Comparison of ENCODE assay signal across 9 cellular contexts in genomic region chrX:35380808-35381700, GRCh38.
DNase-seq lines count a peak whose midpoint lies in the region; ATAC-seq and TF ChIP-seq lines count a peak whose summit lies in the region.
"Had no signal": no experiment of that assay in that cellular context is flagged by ENCODE, and none has a peak within 500 bp of the region (broad histone marks: within the 10 kb centered on the region; RNA-seq: fewer than 3 reads in every experiment).

No MANE protein-coding gene starts in this region.

- BruUV-seq in PC-9 (replicated peaks; lab: Mats Ljungman, UMichigan) = no TSS peak

- TF ChIP-seq CTCF in AG09309 (IDR thresholded peaks at IDR 0.05; ENCODE audit: control insufficient read depth, insufficient read depth, low read depth, low read length, missing control alignments) = peak; percentile 54
- TF ChIP-seq CTCF in PC-9 (conservative IDR thresholded peaks at IDR 0.05) = peak; percentile 72

- H3K27ac ChIP-seq in PC-9 = no peak overlapping the region

- no peaks in the 10 kb centered on the region for H4K20me1 ChIP-seq in PC-9 (ENCODE audit: insufficient read depth)

- DNase-seq in AG09309 (ENCODE audit: low read depth) = no peak
- no peak for DNase-seq in PC-9
- DNase-seq in foreskin melanocyte = peak; percentile 1
- DNase-seq in DMS79 (lab: John Stamatoyannopoulos, UW) = no peak
- no peak for DNase-seq in KG1 (lab: John Stamatoyannopoulos, UW)
- DNase-seq in midbrain (lab: John Stamatoyannopoulos, UW) = no peak

- intact Hi-C loops in PC-9 (cut with micrococcal nuclease; ENCODE audit: unreplicated experiment) = no loop called here

- no peak overlapping the region for H3K4me3 ChIP-seq in AG09309 (ENCODE audit: control insufficient read depth, low read depth, low read length)
- H3K4me3 ChIP-seq in PC-9 = no peak overlapping the region
- H3K4me3 ChIP-seq: HAP-1 had no signal

- H3K27me3 ChIP-seq in PC-9 (ENCODE audit: insufficient read depth, low read depth) = no peaks in the 10 kb centered on the region

- POLR2A ChIA-PET in PC-9 (lab: Charles Lee; ENCODE audit: unreplicated experiment) = no interaction called here

- no peaks in the 10 kb centered on the region for H3F3A ChIP-seq in PC-9 (ENCODE audit: insufficient read depth, low read depth)

- no peaks in the 10 kb centered on the region for H3K4me1 ChIP-seq in PC-9 (replicated peaks; ENCODE audit: insufficient read depth)
- H3K4me1 ChIP-seq: HAP-1 had no signal

- H3K36me3 ChIP-seq in PC-9 (ENCODE audit: low read depth) = no peaks in the 10 kb centered on the region
- H3K36me3 ChIP-seq: HAP-1 had no signal

- no peaks in the 10 kb centered on the region for H3K79me2 ChIP-seq in PC-9 (ENCODE audit: low read depth)

- H3K4me2 ChIP-seq in PC-9 = no peak overlapping the region

- CTCF ChIA-PET in PC-9 (lab: Charles Lee) = no interaction called here

- ATAC-seq in GM18868 (IDR thresholded peaks at IDR 0.05; ENCODE audit: unreplicated experiment) (peak; percentile 73), HG03135 (IDR thresholded peaks at IDR 0.05; ENCODE audit: unreplicated experiment) (peak; percentile 72)

- no peak overlapping the region for H2AFZ ChIP-seq in PC-9

- no peaks in the 10 kb centered on the region for H3K9me2 ChIP-seq in PC-9 (ENCODE audit: insufficient read depth)

- H3K9me3 ChIP-seq in PC-9 (ENCODE audit: insufficient read depth, low read depth) = no peaks in the 10 kb centered on the region
- H3K9me3 ChIP-seq: HAP-1 had no signal
